19 cellular contexts compared by ENCODE assay signal in genomic region chr1:180966310-180966709, GRCh38.
"Had no signal": no experiment of that assay in that cellular context is flagged by ENCODE, and none has a peak within 500 bp of the region (broad histone marks: within the 10 kb centered on the region; RNA-seq: fewer than 3 reads in every experiment).

No MANE protein-coding gene starts in this region.

- H3K4me1 ChIP-seq: right lobe of liver had no signal

- H3K9me3 ChIP-seq: ascending aorta, mucosa of descending colon, ovary, right lobe of liver had no signal

- H3K4me3 ChIP-seq: ascending aorta, mucosa of descending colon, ovary, right lobe of liver had no signal

- H3K27ac Mint-ChIP-seq: activated CD4-positive, alpha-beta T cell treated with anti-CD3 and anti-CD28 coated beads, Interleukin-2, amount 10 ng/mL, durations not matched to agents 7 days and 5 days; activated T-helper 1 cell treated with anti-CD3 and anti-CD28 coated beads, Interleukin-12 subunit alpha, Interleukin-12 subunit beta, Interleukin-2, Interleukin-4 antibody, amounts not matched to agents 30 ng/mL and 10 ng/mL and 1 ng/mL, durations not matched to agents 14 hours and 24 hours and 36 hours; dendritic cell treated with granulocyte-macrophage colony-stimulating factor and Interleukin-4, amounts not matched to agents 40 ng/mL and 50 ng/mL, for 4 days had no signal

- H3K27me3 Mint-ChIP-seq: activated CD4-positive, alpha-beta T cell treated with anti-CD3 and anti-CD28 coated beads, Interleukin-2, amount 10 ng/mL, durations not matched to agents 7 days and 5 days; naive B cell; T-cell had no signal

- H3K27me3 ChIP-seq: ascending aorta, ovary, right lobe of liver had no signal

- DNase-seq: activated CD4-positive, alpha-beta T cell treated with anti-CD3 and anti-CD28 coated beads, Interleukin-2, amount 10 ng/mL, durations not matched to agents 7 days and 5 days; activated CD4-positive, CD25-positive, alpha-beta regulatory T cell; activated CD8-positive, alpha-beta memory T cell treated with anti-CD3 and anti-CD28 coated beads, Interleukin-2, amount 50 U/mL, for 4 hours; cerebellar nuclear complex; effector memory CD4-positive, alpha-beta T cell; mesenchymal stem cell; mucosa of descending colon; naive B cell; ovary; right lobe of liver; small intestine; stimulated activated CD4-positive, alpha-beta T cell treated with anti-CD3 and anti-CD28 coated beads, Interleukin-15, amount 100 ng/mL, for 24 hours; stimulated activated CD4-positive, alpha-beta T cell treated with anti-CD3 and anti-CD28 coated beads, Interleukin-4, amount 100 ng/mL, for 1 hour; T-cell; T-helper 9 cell had no signal

- ATAC-seq: mucosa of descending colon, right lobe of liver, SK-N-SH treated with all-trans-retinoic acid at 6 μM for 48 hours, T-cell had no signal

- H3K4me3 Mint-ChIP-seq: activated CD4-positive, alpha-beta T cell treated with anti-CD3 and anti-CD28 coated beads, Interleukin-2, amount 10 ng/mL, durations not matched to agents 7 days and 5 days; activated T-helper 1 cell treated with anti-CD3 and anti-CD28 coated beads, Interleukin-12 subunit alpha, Interleukin-12 subunit beta, Interleukin-2, Interleukin-4 antibody, amounts not matched to agents 30 ng/mL and 10 ng/mL and 1 ng/mL, durations not matched to agents 14 hours and 24 hours and 36 hours; dendritic cell treated with granulocyte-macrophage colony-stimulating factor and Interleukin-4, amounts not matched to agents 40 ng/mL and 50 ng/mL, for 4 days; naive B cell; T-cell had no signal

- H3K9me3 Mint-ChIP-seq: activated CD4-positive, alpha-beta T cell treated with anti-CD3 and anti-CD28 coated beads, Interleukin-2, amount 10 ng/mL, durations not matched to agents 7 days and 5 days; activated T-helper 1 cell treated with anti-CD3 and anti-CD28 coated beads, Interleukin-12 subunit alpha, Interleukin-12 subunit beta, Interleukin-2, Interleukin-4 antibody, amounts not matched to agents 30 ng/mL and 10 ng/mL and 1 ng/mL, durations not matched to agents 14 hours and 24 hours and 36 hours; dendritic cell treated with granulocyte-macrophage colony-stimulating factor and Interleukin-4, amounts not matched to agents 40 ng/mL and 50 ng/mL, for 4 days; T-cell had no signal

- H3K36me3 ChIP-seq: ovary, right lobe of liver had no signal
